Comparison of ENCODE assay signal across 8 cellular contexts in the genomic region with DNA sequence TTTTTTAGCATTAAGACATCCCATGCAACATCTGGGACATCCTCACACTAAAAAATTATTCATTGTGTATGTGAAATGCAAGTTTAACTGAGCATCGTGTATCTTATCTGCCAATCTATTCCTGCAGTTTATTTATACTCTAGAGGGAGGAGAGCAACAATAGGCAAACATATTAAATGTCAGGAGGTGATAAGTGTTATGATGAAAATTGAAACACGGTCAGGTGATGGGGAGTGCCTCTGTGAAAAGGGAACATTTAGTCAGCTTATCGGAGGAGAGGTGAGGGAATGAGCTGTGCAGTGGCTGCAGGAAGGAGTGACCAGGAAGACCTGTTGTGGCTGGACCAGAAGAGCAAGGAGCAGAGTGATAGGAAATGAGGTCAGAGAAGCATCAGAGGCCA. TPM values are rescaled to one million over a fixed set of nuclear protein-coding genes. Genes with fewer than 3 reads are reported as not detected.
DNase-seq lines count a peak whose midpoint lies in the region; ATAC-seq lines count a peak whose summit lies in the region.

No MANE protein-coding gene starts in this region.

- H3K4me1 Mint-ChIP-seq in naive thymus-derived CD4-positive, alpha-beta T cell = peaks cover 33 to 52% (median 43%) of the 10 kb centered on the region in 7 donors

- peak overlapping the region; percentile 78 for H3K4me3 ChIP-seq in naive thymus-derived CD4-positive, alpha-beta T cell (ENCODE audit: low read length)

- H3K36me3 ChIP-seq in naive thymus-derived CD4-positive, alpha-beta T cell (ENCODE audit: control insufficient read depth in 2 of 3, insufficient read depth in 3 of 3, low read length in 3 of 3) = peaks cover 3 to 21% (median 4%) of the 10 kb centered on the region in 3 experiments

- peak overlapping the region; percentile 85 to 96 (median 90) for H3K4me3 Mint-ChIP-seq in naive thymus-derived CD4-positive, alpha-beta T cell

- H3K27me3 Mint-ChIP-seq in naive thymus-derived CD4-positive, alpha-beta T cell = no peaks in the 10 kb centered on the region

- peaks cover 0 to 3% (median 0%) of the 10 kb centered on the region in 11 donors for H3K9me3 Mint-ChIP-seq in naive thymus-derived CD4-positive, alpha-beta T cell

- peak overlapping the region; percentile 46 to 95 (median 91) for H3K27ac Mint-ChIP-seq in naive thymus-derived CD4-positive, alpha-beta T cell

- H3K9me3 ChIP-seq in naive thymus-derived CD4-positive, alpha-beta T cell (ENCODE audit: control insufficient read depth in 2 of 3, low read length in 3 of 3) = no peaks in the 10 kb centered on the region

- H3K27me3 ChIP-seq in naive thymus-derived CD4-positive, alpha-beta T cell (ENCODE audit: control insufficient read depth in 2 of 2, insufficient read depth in 2 of 2, low read length in 2 of 2) = no peaks in the 10 kb centered on the region

- CTCF ChIA-PET in naive thymus-derived CD4-positive, alpha-beta T cell (lab: Charles Lee) = interaction anchor here (1.7 kb wide), 1 partner anchor 187 kb away, joined by 5 read pairs; no protein-coding TSS in a partner anchor

- POLR2A ChIA-PET in naive thymus-derived CD4-positive, alpha-beta T cell (lab: Charles Lee) = interaction anchor here (0.8 to 2.2 kb wide), 8 partner anchors 42 to 718 kb away, joined by 3 to 12 read pairs (median 4); partner anchors contain the start of genes ATPAF1, FOXD2 and MOB3C

- intact Hi-C loops in naive thymus-derived CD4-positive, alpha-beta T cell (cut with micrococcal nuclease) = loop anchor here (1.0 to 10.0 kb wide), 11 partner anchors 43 to 1753 kb away; partner anchors contain the start of genes ATPAF1 (in 2 of the 2), MKNK1 (in 2 of the 2), MOB3C (in 2 of the 2) and CMPK1 (in 1 of the 2)

- peak; percentile 92 for DNase-seq in DMS53 (lab: John Stamatoyannopoulos, UW)
- DNase-seq in NCI-H2029 treated with DMSO at 0.1 percent for 48 hours (lab: John Stamatoyannopoulos, UW) = peak; percentile 83
- DNase-seq in cerebellar cortex (ENCODE audit: low spot score) = peak; percentile 10
- no peak for DNase-seq in naive thymus-derived CD4-positive, alpha-beta T cell
- DNase-seq in NOMO-1 (lab: John Stamatoyannopoulos, UW; ENCODE audit: unreplicated experiment in 2 of 2) = no peak
- no peak for DNase-seq in SIG-M5 (lab: John Stamatoyannopoulos, UW)
- no peak for DNase-seq in 8988T

- no peak for ATAC-seq in naive thymus-derived CD4-positive, alpha-beta T cell
- no peak for ATAC-seq in GM18867 (IDR thresholded peaks at IDR 0.05; ENCODE audit: unreplicated experiment)

- peak overlapping the region; percentile 69 for H3K27ac ChIP-seq in naive thymus-derived CD4-positive, alpha-beta T cell (ENCODE audit: low read depth, low read length)

- peaks cover 6 to 20% (median 15%) of the 10 kb centered on the region in 5 donors for H3K36me3 Mint-ChIP-seq in naive thymus-derived CD4-positive, alpha-beta T cell

- peaks cover 20 to 28% of the 10 kb centered on the region in 2 donors for H3K4me1 ChIP-seq in naive thymus-derived CD4-positive, alpha-beta T cell (ENCODE audit: control insufficient read depth in 2 of 2, insufficient read depth in 2 of 2, low read length in 2 of 2)

RNA-seq across cellular contexts. Expression of gene EFCAB14, which starts 0.8 kb away (rescaled TPM):
- 10 to 100 TPM; 64.5 to 98.2 (median 89.5) TPM for total RNA-seq in naive thymus-derived CD4-positive, alpha-beta T cell
- polyA plus RNA-seq in naive thymus-derived CD4-positive, alpha-beta T cell = 100 to 1,000 TPM; 102 to 130 TPM

RNA-seq across cellular contexts. Expression of gene TEX38, which starts 48.0 kb away (rescaled TPM):
- total RNA-seq in naive thymus-derived CD4-positive, alpha-beta T cell = under 1 TPM in 1 of 5 experiments, not detected in 4; 0.49 TPM
- under 1 TPM in 1 of 2 donors, not detected in 1; 0.32 TPM for polyA plus RNA-seq in naive thymus-derived CD4-positive, alpha-beta T cell

RNA-seq across cellular contexts. Expression of gene ATPAF1, which starts 51.5 kb away (rescaled TPM):
- total RNA-seq in naive thymus-derived CD4-positive, alpha-beta T cell = 10 to 100 TPM; 17.3 to 49.5 (median 28.6) TPM
- polyA plus RNA-seq in naive thymus-derived CD4-positive, alpha-beta T cell = 10 to 100 TPM; 78.1 to 82.2 TPM

Comparison
In these comparisons a context has a peak if more than half of its experiments do, and no peak if none do; other contexts are left out.
1. DNase-seq: peak in DMS53 (single experiment), NCI-H2029 treated with DMSO at 0.1 percent for 48 hours (single experiment) and cerebellar cortex (single experiment); none in naive thymus-derived CD4-positive, alpha-beta T cell (0 of 9), NOMO-1 (0 of 2), SIG-M5 (single experiment) and 8988T (single experiment).